In genomic region chr20:21303061-21303871, GRCh38 we compare ENCODE assay signal across 8 cellular contexts. TPM values are rescaled to one million over a fixed set of nuclear protein-coding genes. Genes with fewer than 3 reads are reported as not detected.
DNase-seq lines count a peak whose midpoint lies in the region; TF ChIP-seq lines count a peak whose summit lies in the region.

TSS of gene XRN2 (plus strand) at chr20:21303331. CDS start at chr20:21303399, 68 bp downstream.

- peaks cover 0 to 3% of the 10 kb centered on the region in 2 experiments; a peak in 1 of 5 replicates for H3K9me3 Mint-ChIP-seq in H9

- no peak within 1 kb of the TSS for H2BK120ac ChIP-seq in H9 (ENCODE audit: low read depth, low read length, poor library complexity, severe bottlenecking)

- no CpG with 5 or more reads among the region's 87 CpGs for WGBS in H9 (ENCODE audit: extremely low coverage, insufficient read length, low lambda C conversion rate)
- 0 to 1% (median 0%) methylated on average over 50 to 87 of the region's 87 CpGs for WGBS in stomach, 5 donors

- H3K79me2 ChIP-seq in H9 (ENCODE audit: insufficient read depth, low read length) (peaks cover 20% of the 10 kb centered on the region), neural cell (replicated peaks; ENCODE audit: insufficient read depth, low read length) (peaks cover 19% of the 10 kb centered on the region)

- H4K20me1 ChIP-seq in H9 (ENCODE audit: control insufficient read depth, insufficient read depth, insufficient read length) (no peaks in the 10 kb centered on the region), neural cell (ENCODE audit: insufficient read depth) (no peaks in the 10 kb centered on the region)

- H3K4me3 Mint-ChIP-seq in H9: peak within 1 kb of the TSS; percentile 95 to 96

- TF ChIP-seq RAD21 in neural cell (conservative IDR thresholded peaks at IDR 0.05): peak; percentile 43

- peak within 1 kb of the TSS; percentile 38 for H4K5ac ChIP-seq in H9 (ENCODE audit: insufficient read length, low read depth, low read length)

- no peak within 1 kb of the TSS for H2BK20ac ChIP-seq in H9 (ENCODE audit: low read depth, low read length, poor library complexity, severe bottlenecking)

- H3K56ac ChIP-seq in H9 (ENCODE audit: insufficient read length, low read depth, low read length): no peak within 1 kb of the TSS

- no peaks in the 10 kb centered on the region for H3F3A ChIP-seq in neural cell (ENCODE audit: insufficient read depth, low read length, poor library complexity, severe bottlenecking)

- H3K79me1 ChIP-seq in H9 (ENCODE audit: insufficient read depth, low read depth, low read length, poor library complexity, severe bottlenecking): no peaks in the 10 kb centered on the region

- peak within 1 kb of the TSS; percentile 94 for H3K9ac ChIP-seq in ES-I3 (ENCODE audit: low read depth, low read length)
- H3K9ac ChIP-seq in H9 (ENCODE audit: extremely low read depth, insufficient read length, low read length): peak within 1 kb of the TSS; percentile 94
- peak within 1 kb of the TSS; percentile 95 for H3K9ac ChIP-seq in neural cell (ENCODE audit: low read length)

- H3K4ac ChIP-seq in H9 (ENCODE audit: low read depth, low read length): no peak within 1 kb of the TSS; the same call in 1 of the 2 replicates

- TF ChIP-seq CTCF in H9 (conservative IDR thresholded peaks at IDR 0.05): no peak; the same call in 2 of the 3 replicates
- peak; percentile 62 for TF ChIP-seq CTCF in neural cell (IDR thresholded peaks at IDR 0.05; ENCODE audit: poor library complexity, severe bottlenecking)
- TF ChIP-seq CTCF in stomach (IDR thresholded peaks at IDR 0.05): peak in 1 of 7 experiments; percentile 8

- peaks cover 10 to 13% (median 13%) of the 10 kb centered on the region in 3 experiments for H3K36me3 Mint-ChIP-seq in H9 (ENCODE audit: insufficient read depth in 1 of 3, low read depth in 3 of 3)

- peak within 1 kb of the TSS; percentile 15 for H2BK5ac ChIP-seq in H9 (ENCODE audit: insufficient read length, low read length)

- peak within 1 kb of the TSS; percentile 97 for H3K14ac ChIP-seq in H9 (ENCODE audit: insufficient read depth, low read length)

- no peak within 1 kb of the TSS for H2AFZ ChIP-seq in H9 (ENCODE audit: low read length)
- H2AFZ ChIP-seq in neural cell (ENCODE audit: low read depth, low read length): peak within 1 kb of the TSS; percentile 65

- H3K23me2 ChIP-seq in H9 (ENCODE audit: insufficient read length, low read depth, low read length, poor library complexity, severe bottlenecking): peaks cover 3% of the 10 kb centered on the region

- no peak within 1 kb of the TSS for H3T11ph ChIP-seq in H9 (ENCODE audit: low read length)

- peak within 1 kb of the TSS; percentile 99 to 100 (median 100) for H3K27ac Mint-ChIP-seq in H9

- TF ChIP-seq EP300 in neural cell (conservative IDR thresholded peaks at IDR 0.05; ENCODE audit: poor library complexity, severe bottlenecking) (peak; percentile 59), stomach (IDR thresholded peaks at IDR 0.05) (no peak)

- no peaks in the 10 kb centered on the region for H3K9me2 ChIP-seq in neural cell (ENCODE audit: insufficient read depth, low read length)

- no peak within 1 kb of the TSS for H3K23ac ChIP-seq in H9 (ENCODE audit: insufficient read length, low read depth, low read length)

- peaks cover 18 to 19% of the 10 kb centered on the region in 2 experiments for H3K4me1 Mint-ChIP-seq in H9

- H3K27me3 Mint-ChIP-seq in H9 (ENCODE audit: low read depth): no peaks in the 10 kb centered on the region

- peak within 1 kb of the TSS; percentile 97 for H3K18ac ChIP-seq in H9 (ENCODE audit: insufficient read length, low read depth, low read length)

- H2BK15ac ChIP-seq in H9 (ENCODE audit: low read depth, low read length): no peak within 1 kb of the TSS; the same call in 1 of the 2 replicates

- H3K4me3 ChIP-seq in neural cell (ENCODE audit: low read length) (peak within 1 kb of the TSS; percentile 94), stomach (peak within 1 kb of the TSS; percentile 90 to 98 (median 92))

- H2BK12ac ChIP-seq in H9 (ENCODE audit: insufficient read length, low read depth, low read length): no peak within 1 kb of the TSS

- DNase-seq in H9: peak; percentile 95
- peak; percentile 98 for DNase-seq in M059J (ENCODE audit: low read depth)
- DNase-seq in SHP77 (lab: John Stamatoyannopoulos, UW): peak; percentile 95 to 96
- peak; percentile 99 for DNase-seq in activated effector memory CD4-positive, alpha-beta T cell treated with anti-CD3 and anti-CD28 coated beads, Interleukin-2, amount 50 U/mL, for 16 hours
- peak; percentile 85 for DNase-seq in fibroblast of the conjunctiva (ENCODE audit: low read depth)
- DNase-seq in stomach: peak; percentile 96

- peak in 1 of 4 donors; percentile 60 for TF ChIP-seq POLR2A in stomach (IDR thresholded peaks at IDR 0.05)

- H4K8ac ChIP-seq in H9 (replicated peaks; ENCODE audit: insufficient read length, low read depth, low read length): no peak within 1 kb of the TSS

- H3K27me3 ChIP-seq in H9 (ENCODE audit: insufficient read depth, low read length) (no peaks in the 10 kb centered on the region), neural cell (ENCODE audit: insufficient read depth, low read depth, low read length) (no peaks in the 10 kb centered on the region), stomach (no peaks in the 10 kb centered on the region)

- H3K27ac ChIP-seq in H9 (ENCODE audit: insufficient read length, low read depth, low read length) (peak within 1 kb of the TSS; percentile 46), neural cell (ENCODE audit: low read length) (peak within 1 kb of the TSS; percentile 83), stomach (peak within 1 kb of the TSS; percentile 96 to 99 (median 98))

- H3K4me1 ChIP-seq in ES-I3 (ENCODE audit: insufficient read depth, low read length) (peaks cover 8% of the 10 kb centered on the region), H9 (ENCODE audit: insufficient read depth, low read length) (no peaks in the 10 kb centered on the region), stomach (peaks cover 8 to 25% (median 21%) of the 10 kb centered on the region in 4 donors)

- H3K9me3 ChIP-seq in ES-I3 (ENCODE audit: control insufficient read depth, insufficient read depth, low read length) (no peaks in the 10 kb centered on the region), H9 (ENCODE audit: control insufficient read depth, low read depth, low read length) (no peaks in the 10 kb centered on the region), neural cell (ENCODE audit: low read length) (no peaks in the 10 kb centered on the region), stomach (no peaks in the 10 kb centered on the region)

- H3K4me2 ChIP-seq in H9 (ENCODE audit: insufficient read depth, insufficient read length, low read length) (peak within 1 kb of the TSS; percentile 85), neural cell (ENCODE audit: low read length) (peak within 1 kb of the TSS; percentile 85)

- H4K91ac ChIP-seq in H9 (ENCODE audit: insufficient read length, low read depth, low read length): peak within 1 kb of the TSS; percentile 48

- intact Hi-C loops in stomach (cut with DNase I; ENCODE audit: low total_unique reads): no loop called here

- H2AK5ac ChIP-seq in H9 (ENCODE audit: insufficient read length, low read length): no peak within 1 kb of the TSS

- H3K36me3 ChIP-seq in ES-I3 (ENCODE audit: insufficient read depth, low read length) (no peaks in the 10 kb centered on the region), neural cell (ENCODE audit: insufficient read depth, low read length) (no peaks in the 10 kb centered on the region), stomach (peaks cover 0 to 3% (median under 1%) of the 10 kb centered on the region in 4 donors)

TF ChIP-seq in neural cell, 6 proteins besides CTCF, POLR2A, EP300 and RAD21:
- peak; percentile 26 for TF ChIP-seq REST (IDR thresholded peaks at IDR 0.05; ENCODE audit: borderline replicate concordance)
- peak; percentile 36 for TF ChIP-seq SMC3 (conservative IDR thresholded peaks at IDR 0.05; ENCODE audit: poor library complexity)
- no peak for TF ChIP-seq EZH2 (IDR thresholded peaks at IDR 0.05; ENCODE audit: borderline replicate concordance, insufficient read depth, low read length, poor library complexity, severe bottlenecking)
- peak; percentile 95 for TF ChIP-seq POLR2AphosphoS5 (IDR thresholded peaks at IDR 0.05)
- TF ChIP-seq MXI1 (conservative IDR thresholded peaks at IDR 0.05; ENCODE audit: poor library complexity, severe bottlenecking): peak; percentile 96
- peak; percentile 74 for TF ChIP-seq TAF1 (IDR thresholded peaks at IDR 0.05; ENCODE audit: low read depth)

RNA-seq across cellular contexts. Expression of gene XRN2, which starts in this region (rescaled TPM):
- total RNA-seq in H9 (2021): 96.7 and 97.6 TPM in 2 replicates
- total RNA-seq in M059J (2014; rRNA removed; shearing (Covaris generic)): 122 and 175 TPM in 2 replicates
- polyA plus RNA-seq in neural cell: 138 and 142 TPM in 2 replicates
- 141 and 155 TPM in 2 replicates for polyA minus RNA-seq in neural cell
- 10 to 100 TPM; 15.2 to 66.8 (median 34.4) TPM for total RNA-seq in stomach
- polyA plus RNA-seq in stomach: 10 to 100 TPM; 12.5 to 35.7 (median 21.0) TPM

Comparison
In these comparisons a context has a peak if more than half of its experiments do, and no peak if none do; other contexts are left out.
1. Peak in every context shown above with its lines: DNase-seq, H3K4me3 ChIP-seq and H3K27ac ChIP-seq.
2. H3K27ac ChIP-seq: peak in every context shown above with its lines; median percentile 98 in stomach; 83 in neural cell; 46 in H9.